ENCODE assay signal across 28 cellular contexts in genomic region chr3:56019490-56019889, GRCh38.
"Had no signal": no experiment of that assay in that cellular context is flagged by ENCODE, and none has a peak within 500 bp of the region (broad histone marks: within the 10 kb centered on the region; RNA-seq: fewer than 3 reads in every experiment).

No MANE protein-coding gene starts in this region.

- H3K9me3 ChIP-seq: mucosa of descending colon, tibial nerve had no signal

- H3K27me3 ChIP-seq: tibial nerve had no signal

- H3K36me3 ChIP-seq: tibial nerve had no signal

- H3K4me3 ChIP-seq: lung, mucosa of descending colon, skin epidermis, tibial nerve had no signal

- DNase-seq: activated CD4-positive, alpha-beta memory T cell treated with anti-CD3 and anti-CD28 coated beads, Interleukin-2, amount 10 ng/mL, durations not matched to agents 7 days and 5 days; activated CD4-positive, alpha-beta T cell treated with anti-CD3 and anti-CD28 coated beads for 1 hour; activated CD4-positive, alpha-beta T cell treated with anti-CD3 and anti-CD28 coated beads, Interleukin-2, amount 10 ng/mL, durations not matched to agents 7 days and 5 days; activated CD8-positive, alpha-beta memory T cell treated with anti-CD3 and anti-CD28 coated beads, Interleukin-2, amount 50 U/mL, for 48 hours; activated gamma-delta T cell treated with Interleukin-2 at 50 U/mL for 16 hours; activated naive CD4-positive, alpha-beta T cell treated with anti-CD3 and anti-CD28 coated beads, Interleukin-2, amount 50 U/mL, for 16 hours; activated T-cell treated with anti-CD3 and anti-CD28 coated beads, Interleukin-2, amount 50 U/mL, for 4 hours; amniotic stem cell; central memory CD4-positive, alpha-beta T cell; endodermal cell; foreskin fibroblast; head of caudate nucleus; hypothalamus; immature natural killer cell; kidney; mucosa of descending colon; stimulated activated CD4-positive, alpha-beta T cell treated with anti-CD3 and anti-CD28 coated beads, Interleukin-4, amount 100 ng/mL, for 4 hours; stimulated activated CD8-positive, alpha-beta memory T cell treated with anti-CD3 and anti-CD28 coated beads, Interleukin-4, amount 100 ng/mL, for 48 hours; stimulated activated naive CD8-positive, alpha-beta T cell treated with anti-CD3 and anti-CD28 coated beads, Interleukin-15, amount 100 ng/mL, for 72 hours; T-helper 2 cell had no signal

- H3K4me1 ChIP-seq: tibial nerve had no signal

- ATAC-seq: activated T-cell treated with anti-CD3 and anti-CD28 coated beads, Interleukin-2, amount 50 U/mL, for 4 hours; activated T-helper 17 cell treated with anti-CD3 and anti-CD28 coated beads, Interleukin-2, amount 50 U/mL, for 72 hours; esophagus mucosa; mucosa of descending colon; natural killer cell treated with Interleukin-12 subunit alpha and Interleukin-12 subunit beta and Interleukin-15 and Interleukin-18, amount 100 ng/mL, for 72 hours; sciatic nerve; stimulated activated memory B cell treated with anti-CD40 and anti-IgM and Interleukin-4, amounts not matched to agents 10 μg/mL and 1 μg/mL and 100 μg/mL, for 72 hours; stimulated activated naive CD8-positive, alpha-beta T cell treated with anti-CD3 and anti-CD28 coated beads, Interleukin-15, amount 100 ng/mL, for 72 hours had no signal

- H3K27ac ChIP-seq: skin epidermis, tibial nerve had no signal
